16 cellular contexts compared by ENCODE assay signal in the genomic region with DNA sequence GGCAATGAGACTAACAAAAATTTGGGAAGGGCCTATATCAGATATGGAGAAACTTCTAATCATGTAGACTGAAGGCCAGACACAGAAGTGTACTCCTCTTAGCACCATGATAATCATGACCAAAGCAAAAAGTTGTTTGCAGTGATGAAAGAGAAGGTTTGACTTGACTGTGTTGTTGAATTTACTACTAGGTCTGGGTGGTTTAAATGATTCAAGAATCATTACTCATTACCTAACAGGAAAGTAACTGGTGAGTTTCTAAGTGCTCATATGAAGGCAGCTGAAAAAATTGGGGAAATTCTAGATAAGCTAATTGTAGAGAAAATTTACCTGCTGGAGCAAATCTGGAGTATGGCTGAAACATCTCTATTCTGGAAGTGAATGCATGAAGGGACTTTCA.
DNase-seq lines count a peak whose midpoint lies in the region; ATAC-seq and TF ChIP-seq lines count a peak whose summit lies in the region.
"Had no signal": no experiment of that assay in that cellular context is flagged by ENCODE, and none has a peak within 500 bp of the region (broad histone marks: within the 10 kb centered on the region; RNA-seq: fewer than 3 reads in every experiment).

No MANE protein-coding gene starts in this region.

- no peaks in the 10 kb centered on the region for H3K36me3 ChIP-seq in PC-3 (ENCODE audit: low read depth, low read length)
- no peaks in the 10 kb centered on the region for H3K36me3 ChIP-seq in aorta (ENCODE audit: control insufficient read depth in 1 of 2, insufficient read depth in 2 of 2, low read length in 1 of 2)
- no peaks in the 10 kb centered on the region for H3K36me3 ChIP-seq in heart right ventricle
- H3K36me3 ChIP-seq: BLaER1, HAP-1 had no signal

- H3K4me1 ChIP-seq in PC-3 (ENCODE audit: insufficient read depth, low read length) (peaks cover 43% of the 10 kb centered on the region), aorta (ENCODE audit: control insufficient read depth in 1 of 2, insufficient read depth in 2 of 2, low read length in 2 of 2) (no peaks in the 10 kb centered on the region), heart right ventricle (peaks cover 0 to 7% (median 0%) of the 10 kb centered on the region in 9 donors)
- H3K4me1 ChIP-seq: BLaER1 had no signal

- no peak overlapping the region for H3K4me3 ChIP-seq in PC-3 (ENCODE audit: low read length)
- no peak overlapping the region for H3K4me3 ChIP-seq in epithelial cell of esophagus (ENCODE audit: low read length)
- H3K4me3 ChIP-seq in aorta (ENCODE audit: low read length in 2 of 2) = no peak overlapping the region
- no peak overlapping the region for H3K4me3 ChIP-seq in heart right ventricle
- H3K4me3 ChIP-seq: BLaER1, HAP-1, K562 had no signal

- ATAC-seq in PC-3 (no peak), aorta (ENCODE audit: low FRiP score) (no peak), heart right ventricle (no peak), GM18907 (IDR thresholded peaks at IDR 0.05; ENCODE audit: unreplicated experiment) (no peak)
- ATAC-seq: K562 had no signal

- peak overlapping the region; percentile 52; the same call in 1 of the 2 replicates for H3K4me2 ChIP-seq in PC-3 (ENCODE audit: low read length)
- H3K4me2 ChIP-seq: BLaER1 had no signal

- peaks cover 4% of the 10 kb centered on the region for H3F3A ChIP-seq in PC-3 (ENCODE audit: low read length, unreplicated experiment)

- intact Hi-C loops in PC-3 (cut with micrococcal nuclease) (loop anchor here (10.0 kb wide), 1 partner anchor 191 kb away; no protein-coding TSS in a partner anchor), aorta (cut with DNase I) (no loop called here), heart right ventricle (cut with DNase I) (no loop called here)

- H3K27ac ChIP-seq in PC-3 (ENCODE audit: low read length) (no peak overlapping the region), aorta (ENCODE audit: low read depth in 1 of 2, low read length in 2 of 2) (no peak overlapping the region), heart right ventricle (no peak overlapping the region)
- H3K27ac ChIP-seq: BLaER1, RWPE1 had no signal

- no TSS peak for BruUV-seq in PC-3 (replicated peaks; lab: Mats Ljungman, UMichigan)

- no peak overlapping the region for H2AFZ ChIP-seq in PC-3 (ENCODE audit: low read length)

- H3K79me2 ChIP-seq in PC-3 (ENCODE audit: low read length) = no peaks in the 10 kb centered on the region

- no peaks in the 10 kb centered on the region for H3K9me2 ChIP-seq in PC-3 (replicated peaks; ENCODE audit: low read length)

- no peaks in the 10 kb centered on the region for H3K27me3 ChIP-seq in PC-3 (ENCODE audit: low read length)
- no peaks in the 10 kb centered on the region for H3K27me3 ChIP-seq in aorta (ENCODE audit: control insufficient read depth in 1 of 2, insufficient read depth in 2 of 2, low read length in 1 of 2)
- H3K27me3 ChIP-seq in heart right ventricle = no peaks in the 10 kb centered on the region
- H3K27me3 ChIP-seq: BLaER1 had no signal

- CTCF ChIA-PET in PC-3 (lab: Charles Lee) = no interaction called here

- no peak overlapping the region for H3K9ac ChIP-seq in PC-3 (ENCODE audit: low read length)
- H3K9ac ChIP-seq: BLaER1 had no signal

- TF ChIP-seq CTCF in PC-3 (conservative IDR thresholded peaks at IDR 0.05; ENCODE audit: low read depth, low read length) = no peak
- TF ChIP-seq CTCF in epithelial cell of esophagus (IDR thresholded peaks at IDR 0.05; ENCODE audit: insufficient read depth, low read depth, low read length, missing control alignments) = no peak
- TF ChIP-seq CTCF in heart right ventricle (IDR thresholded peaks at IDR 0.05) = no peak

- POLR2A ChIA-PET in PC-3 (lab: Charles Lee; ENCODE audit: unreplicated experiment) = no interaction called here

- no peaks in the 10 kb centered on the region for H4K20me1 ChIP-seq in PC-3 (ENCODE audit: low read length)
- H4K20me1 ChIP-seq: BLaER1 had no signal

- H3K9me3 ChIP-seq in PC-3 (ENCODE audit: low read length) = no peaks in the 10 kb centered on the region
- no peaks in the 10 kb centered on the region for H3K9me3 ChIP-seq in aorta (ENCODE audit: control insufficient read depth, low read length)
- H3K9me3 ChIP-seq in heart right ventricle = no peaks in the 10 kb centered on the region
- H3K9me3 ChIP-seq: BLaER1, HAP-1 had no signal

- DNase-seq in SKM-1 treated with dmso at 0.1 percent for 144 hours (lab: John Stamatoyannopoulos, UW; ENCODE audit: unreplicated experiment) (peak; percentile 29), SKM-1 (lab: John Stamatoyannopoulos, UW; ENCODE audit: unreplicated experiment) (no peak), PC-3 (no peak), epithelial cell of esophagus (ENCODE audit: low read depth) (peak; percentile 62), aorta (no peak), heart right ventricle (no peak)
- DNase-seq: CD8-positive, alpha-beta memory T cell; NCI-H1092 treated with DMSO at 0.1 percent for 48 hours; NCI-H2081 treated with DMSO at 0.1 percent for 48 hours; NCI-H524; OCI-M1 had no signal

Comparison
In these comparisons a context has a peak if more than half of its experiments do, and no peak if none do; other contexts are left out.
1. DNase-seq: peak in SKM-1 treated with dmso at 0.1 percent for 144 hours (single experiment) and epithelial cell of esophagus (single experiment); none in SKM-1 (single experiment), PC-3 (single experiment), aorta (0 of 2) and heart right ventricle (0 of 2).